16 cellular contexts compared by ENCODE assay signal in the genomic region with DNA sequence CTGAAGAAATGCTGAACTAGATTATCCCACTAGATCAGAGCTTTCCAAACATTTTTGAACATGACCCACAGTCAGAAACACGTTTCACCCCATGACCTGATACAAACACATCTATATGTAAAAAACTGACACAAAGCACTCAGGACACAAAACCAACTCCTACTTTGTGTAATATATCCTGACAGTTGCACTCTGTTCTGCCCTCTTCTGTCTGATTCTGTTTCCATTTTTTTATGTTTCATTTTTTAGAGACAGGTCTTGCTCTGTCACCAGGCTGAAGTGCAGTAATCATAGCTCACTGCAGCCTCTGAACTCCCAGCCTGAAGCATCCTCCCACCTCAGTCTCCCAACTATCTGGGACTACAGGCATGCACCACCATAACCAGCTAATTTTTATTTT. TPM values are rescaled to one million over a fixed set of nuclear protein-coding genes. Genes with fewer than 3 reads are reported as not detected.
DNase-seq lines count a peak whose midpoint lies in the region; ATAC-seq, FAIRE-seq and TF ChIP-seq lines count a peak whose summit lies in the region.
"Had no signal": no experiment of that assay in that cellular context is flagged by ENCODE, and none has a peak within 500 bp of the region (broad histone marks: within the 10 kb centered on the region; RNA-seq: fewer than 3 reads in every experiment).

No MANE protein-coding gene starts in this region.

- no peak overlapping the region for H3K27ac Mint-ChIP-seq in activated T-cell treated with anti-CD3 and anti-CD28 coated beads, Interleukin-2, amount 50 U/mL, for 72 hours
- no peak overlapping the region for H3K27ac Mint-ChIP-seq in WTC11
- H3K27ac Mint-ChIP-seq: activated naive CD4-positive, alpha-beta T cell treated with anti-CD3 and anti-CD28 coated beads, Interleukin-2, amount 50 U/mL, for 24 hours had no signal

- intact Hi-C loops in GM12878 (cut with micrococcal nuclease; ENCODE audit: unreplicated experiment): no loop called here
- intact Hi-C loops in sciatic nerve (cut with DNase I): no loop called here

- no peak for FAIRE-seq in GM12878 (lab: Jason Lieb, UNC)
- FAIRE-seq: A204.1 had no signal

- H3K27me3 ChIP-seq in GM12878 (replicated peaks in 1 of 2; ENCODE audit: control insufficient read depth in 2 of 2, insufficient read depth in 2 of 2, low read length in 1 of 2): no peaks in the 10 kb centered on the region
- H3K27me3 ChIP-seq: colonic mucosa had no signal

- no peak overlapping the region for H3K4me2 ChIP-seq in GM12878 (ENCODE audit: control insufficient read depth, insufficient read depth)

- DNase-seq in activated T-cell treated with anti-CD3 and anti-CD28 coated beads, Interleukin-2, amount 50 U/mL, for 72 hours: no peak
- DNase-seq in activated T-cell treated with anti-CD3 and anti-CD28 coated beads, Interleukin-2, amount 50 U/mL, for 1 hour: no peak
- no peak for DNase-seq in GM12878 (ENCODE audit: low read depth, low spot score)
- DNase-seq in sciatic nerve (ENCODE audit: low spot score): no peak
- DNase-seq in NCI-H146 treated with DMSO at 0.1 percent for 48 hours (lab: John Stamatoyannopoulos, UW; ENCODE audit: unreplicated experiment): no peak
- no peak for DNase-seq in pons (ENCODE audit: low spot score)
- DNase-seq in WTC11 (ENCODE audit: low spot score): no peak
- DNase-seq: colonic mucosa; esophagus squamous epithelium; mammary epithelial cell; NCI-H69; stimulated activated CD4-positive, alpha-beta T cell treated with anti-CD3 and anti-CD28 coated beads, Interleukin-12 subunit alpha, Interleukin-12 subunit beta, amount 100 ng/mL, for 4 hours had no signal

- peak; percentile 49 for TF ChIP-seq RAD21 in GM12878 (IDR thresholded peaks at IDR 0.05; ENCODE audit: insufficient read depth, low read depth, low read length)

- RAD21 ChIA-PET in GM12878 (lab: Charles Lee; ENCODE audit: unreplicated experiment): interaction anchor here (0.9 to 1.9 kb wide), 13 partner anchors 8 to 277 kb away, joined by 3 to 15 read pairs (median 4); partner anchors contain the start of genes DPH3 and OXNAD1

- BruUV-seq in GM12878 (replicated peaks; lab: Mats Ljungman, UMichigan): no TSS peak

- no peak overlapping the region for H3K27ac ChIP-seq in GM12878 (ENCODE audit: control insufficient read depth, insufficient read depth)
- H3K27ac ChIP-seq: colonic mucosa, esophagus squamous epithelium, thoracic aorta had no signal

- no peaks in the 10 kb centered on the region for H4K20me1 ChIP-seq in GM12878 (ENCODE audit: control insufficient read depth, insufficient read depth)

- no peak for TF ChIP-seq EP300 in GM12878 (IDR thresholded peaks at IDR 0.05; ENCODE audit: borderline replicate concordance in 1 of 2, control insufficient read depth in 1 of 2, low read depth in 2 of 2, low read length in 2 of 2)

- SMC1A ChIA-PET in GM12878 (lab: Charles Lee; ENCODE audit: uncharacterized antibody, unreplicated experiment): interaction anchor here (0.6 to 2.6 kb wide), 23 partner anchors 8 to 265 kb away, joined by 3 to 19 read pairs (median 4); partner anchors contain the start of gene DPH3

- H2AFZ ChIP-seq in GM12878 (ENCODE audit: control insufficient read depth, low read depth, low read length): no peak overlapping the region

- H3K79me2 ChIP-seq in GM12878 (ENCODE audit: control insufficient read depth, insufficient read depth, low read length): no peaks in the 10 kb centered on the region

- H3K9me3 Mint-ChIP-seq in activated T-cell treated with anti-CD3 and anti-CD28 coated beads, Interleukin-2, amount 50 U/mL, for 72 hours: peaks cover 1 to 7% of the 10 kb centered on the region in 2 donors
- peaks cover 21% of the 10 kb centered on the region for H3K9me3 Mint-ChIP-seq in WTC11
- H3K9me3 Mint-ChIP-seq: activated naive CD4-positive, alpha-beta T cell treated with anti-CD3 and anti-CD28 coated beads, Interleukin-2, amount 50 U/mL, for 24 hours had no signal

- TF ChIP-seq POLR2A in GM12878 (IDR thresholded peaks at IDR 0.05; ENCODE audit: low read depth, low read length): no peak

- peaks cover 14% of the 10 kb centered on the region for H3K9me3 ChIP-seq in GM12878 (replicated peaks; ENCODE audit: control insufficient read depth, insufficient read depth, low read length)
- H3K9me3 ChIP-seq: colonic mucosa, esophagus squamous epithelium had no signal

- H3K4me1 Mint-ChIP-seq in activated T-cell treated with anti-CD3 and anti-CD28 coated beads, Interleukin-2, amount 50 U/mL, for 72 hours (ENCODE audit: low read depth): peaks cover 13% of the 10 kb centered on the region
- H3K4me1 Mint-ChIP-seq in WTC11: peaks cover 12% of the 10 kb centered on the region

- H3K9ac ChIP-seq in GM12878 (ENCODE audit: control insufficient read depth, insufficient read depth, low read length): no peak overlapping the region

- POLR2A ChIA-PET in GM12878 (lab: Charles Lee): interaction anchor here (0.8 to 0.9 kb wide), 2 partner anchors 13 to 20 kb away, joined by 3 to 4 read pairs; no protein-coding TSS in a partner anchor
- POLR2A ChIA-PET in WTC11 (lab: Charles Lee): no interaction called here

- peaks cover 22% of the 10 kb centered on the region for H3K27me3 Mint-ChIP-seq in activated T-cell treated with anti-CD3 and anti-CD28 coated beads, Interleukin-2, amount 50 U/mL, for 72 hours (ENCODE audit: low read depth)
- peaks cover 5% of the 10 kb centered on the region for H3K27me3 Mint-ChIP-seq in WTC11 (ENCODE audit: low read depth)
- H3K27me3 Mint-ChIP-seq: activated naive CD4-positive, alpha-beta T cell treated with anti-CD3 and anti-CD28 coated beads, Interleukin-2, amount 50 U/mL, for 24 hours had no signal

- no peaks in the 10 kb centered on the region for H3K4me1 ChIP-seq in GM12878 (ENCODE audit: control insufficient read depth, insufficient read depth, low read length)
- H3K4me1 ChIP-seq: colonic mucosa, esophagus squamous epithelium had no signal

- peaks cover 8 to 9% of the 10 kb centered on the region in 2 donors for H3K36me3 Mint-ChIP-seq in activated T-cell treated with anti-CD3 and anti-CD28 coated beads, Interleukin-2, amount 50 U/mL, for 72 hours (ENCODE audit: insufficient read depth in 2 of 2)
- peaks cover 3% of the 10 kb centered on the region; the same call in 1 of the 2 replicates for H3K36me3 Mint-ChIP-seq in WTC11
- H3K36me3 Mint-ChIP-seq: activated naive CD4-positive, alpha-beta T cell treated with anti-CD3 and anti-CD28 coated beads, Interleukin-2, amount 50 U/mL, for 24 hours had no signal

- WGBS in GM12878 (ENCODE audit: insufficient coverage, insufficient replicate concordance, low lambda C conversion rate, missing lambda C conversion rate): 62% methylated on average over 1 of the region's 1 CpG

- no peak overlapping the region for H3K4me3 ChIP-seq in GM12878
- H3K4me3 ChIP-seq: colonic mucosa, esophagus squamous epithelium, thoracic aorta had no signal

- no peaks in the 10 kb centered on the region for H3K36me3 ChIP-seq in GM12878 (ENCODE audit: control insufficient read depth in 2 of 2, insufficient read depth in 2 of 2, low read length in 1 of 2)
- H3K36me3 ChIP-seq: colonic mucosa, esophagus squamous epithelium, thoracic aorta had no signal

- ATAC-seq in activated T-cell treated with anti-CD3 and anti-CD28 coated beads, Interleukin-2, amount 50 U/mL, for 72 hours (replicated peaks in 1 of 2): peak; percentile 45 to 62
- ATAC-seq in HG02798 (IDR thresholded peaks at IDR 0.05; ENCODE audit: poor library complexity, unreplicated experiment) (peak; percentile 42), GM12878 (peak; percentile 72), sciatic nerve (peak; percentile 27), WTC11 (no peak)

- in situ Hi-C loops in GM12878 (cut with MboI): no loop called here

- CTCF ChIA-PET in GM12878 (lab: Yijun Ruan, JAX) (interaction anchor here (0.6 to 2.1 kb wide), 27 partner anchors 8 to 623 kb away, joined by 3 to 15 read pairs (median 4); no protein-coding TSS in a partner anchor), WTC11 (lab: Charles Lee) (no interaction called here)

- no peak overlapping the region for H3K4me3 Mint-ChIP-seq in activated T-cell treated with anti-CD3 and anti-CD28 coated beads, Interleukin-2, amount 50 U/mL, for 72 hours
- H3K4me3 Mint-ChIP-seq in WTC11: no peak overlapping the region
- H3K4me3 Mint-ChIP-seq: activated naive CD4-positive, alpha-beta T cell treated with anti-CD3 and anti-CD28 coated beads, Interleukin-2, amount 50 U/mL, for 24 hours had no signal

- TF ChIP-seq CTCF in GM12878 (IDR thresholded peaks at IDR 0.05 in 2 of 3, conservative IDR thresholded peaks at IDR 0.05 in 1 of 3; ENCODE audit: control insufficient read depth in 2 of 3, extremely low read depth in 1 of 3, insufficient read depth in 1 of 3, low read depth in 3 of 3, low read length in 3 of 3): peak in 2 of 3 experiments; percentile 22 to 24; a peak in 3 of 6 replicates
- TF ChIP-seq CTCF in WTC11 (IDR thresholded peaks at IDR 0.05): no peak

TF ChIP-seq in GM12878, 131 proteins besides CTCF, POLR2A, EP300 and RAD21 (continues in another document):
- TF ChIP-seq SMC3 (IDR thresholded peaks at IDR 0.05; ENCODE audit: borderline replicate concordance, low read length) (peak; percentile 44; the same call in 1 of the 2 replicates), NR2F1 (conservative IDR thresholded peaks at IDR 0.05) (0 out of 2 replicates have a peak, but pooled peaks have one; percentile 21)

TF ChIP-seq in WTC11, 78 proteins besides CTCF, POLR2A, EP300 and RAD21 (continues in another document):
- TF ChIP-seq GTF2I (CRISPR knock-in tag; conservative IDR thresholded peaks at IDR 0.05): no peak

RNA-seq across cellular contexts. Expression of gene RFTN1, which starts 15.8 kb away (rescaled TPM):
- 100 to 1,000 TPM; 128 to 132 TPM for total RNA-seq in activated T-cell treated with anti-CD3 and anti-CD28 coated beads, Interleukin-2, amount 50 U/mL, for 72 hours
- total RNA-seq in GM12878 (2013; cell fraction: nucleolus; rRNA removed): 377 and 379 TPM in 2 replicates
- 154 and 163 TPM in 2 replicates for total RNA-seq in GM12878 (2014; rRNA removed)
- total RNA-seq in GM12878 (2014; rRNA removed; fragmentation: Illumina TruSeq; extraction: Trizol): 145 TPM in 2 replicates
- total RNA-seq in GM12878 (2021): 166 and 176 TPM in 2 replicates
- 68.5 TPM for polyA plus RNA-seq in GM12878 (2011; ENCODE audit: low read depth)
- polyA plus RNA-seq in GM12878 (2011; rRNA removed): 171 and 213 TPM in 2 replicates
- 284 and 352 TPM in 2 replicates for polyA plus RNA-seq in GM12878 (2011; cell fraction: cytosol; rRNA removed)
- 306 TPM in 2 replicates for polyA plus RNA-seq in GM12878 (2011; cell fraction: nucleus; rRNA removed)
- 90.4 and 119 TPM in 2 replicates for polyA plus RNA-seq in GM12878 (2012)
- 146 and 170 TPM in 2 replicates for polyA plus RNA-seq in GM12878 (2014; fragmentation: Illumina TruSeq; extraction: Trizol)
- 10 to 100 TPM; 20.6 to 38.9 TPM for polyA plus RNA-seq in GM12878 (2014; fragmentation: Nextera tagmentation; extraction: Ambion mirVana)
- polyA plus RNA-seq in GM12878 (2014; rRNA removed): 143 and 149 TPM in 2 replicates
- 10 to 100 TPM; 46.3 to 61.9 TPM for polyA plus RNA-seq in GM12878 (2016; fragmentation: Nextera tagmentation; extraction: Ambion mirVana)
- 198 and 256 TPM in 2 replicates for polyA minus RNA-seq in GM12878 (2011; rRNA and poly(A)+ RNA removed)
- polyA minus RNA-seq in GM12878 (2011; cell fraction: cytosol; rRNA and poly(A)+ RNA removed): 85.5 and 87.8 TPM in 2 replicates
- polyA minus RNA-seq in GM12878 (2011; cell fraction: nucleus; rRNA and poly(A)+ RNA removed): 129 and 203 TPM in 2 replicates
- total RNA-seq in sciatic nerve: 119 TPM
- 2.7 to 3.8 TPM (median 3.2 TPM) in 3 replicates for total RNA-seq in WTC11 (2021)

Comparison
In these comparisons a context has a peak if more than half of its experiments do, and no peak if none do; other contexts are left out.
1. RNA of gene RFTN1, which starts 15.8 kb away (total RNA-seq): 145 to 379 TPM in GM12878, 128 to 132 TPM in activated T-cell treated with anti-CD3 and anti-CD28 coated beads, Interleukin-2, amount 50 U/mL, for 72 hours and 119 TPM in sciatic nerve (single experiment); 2.7 to 3.8 TPM in WTC11; every median in the first group is over 10 times any median in the second.